ENCODE assay signal across 14 cellular contexts in genomic region chr6:43790031-43790430, GRCh38. TPM values are rescaled to one million over a fixed set of nuclear protein-coding genes. Genes with fewer than 3 reads are reported as not detected.
DNase-seq lines count a peak whose midpoint lies in the region; ATAC-seq, FAIRE-seq and TF ChIP-seq lines count a peak whose summit lies in the region.
"Had no signal": no experiment of that assay in that cellular context is flagged by ENCODE, and none has a peak within 500 bp of the region (broad histone marks: within the 10 kb centered on the region; RNA-seq: fewer than 3 reads in every experiment).

No MANE protein-coding gene starts in this region.

- H3K4me1 Mint-ChIP-seq in stimulated activated naive CD8-positive, alpha-beta T cell treated with anti-CD3 and anti-CD28 coated beads, Interleukin-15, amount 100 ng/mL, for 72 hours = no peaks in the 10 kb centered on the region

- in situ Hi-C loops in K562 (cut with MboI) = no loop called here
- in situ Hi-C loops in GM13976 (cut with MboI; ENCODE audit: low sequenced_read_pairs, unreplicated experiment) = no loop called here

- H2AFZ ChIP-seq in K562 (ENCODE audit: low read depth, low read length) = no peak overlapping the region

- POLR2A ChIA-PET in K562 (lab: Yijun Ruan, JAX) = interaction anchor here (0.6 to 2.1 kb wide), 8 partner anchors 10 to 562 kb away, joined by 3 to 10 read pairs (median 4); no protein-coding TSS in a partner anchor

- no peak overlapping the region for H3K4me3 Mint-ChIP-seq in stimulated activated naive CD8-positive, alpha-beta T cell treated with anti-CD3 and anti-CD28 coated beads, Interleukin-15, amount 100 ng/mL, for 72 hours

- no peak for TF ChIP-seq CTCF in HL-60 (IDR thresholded peaks at IDR 0.05; ENCODE audit: insufficient read depth, low read length)
- no peak for TF ChIP-seq CTCF in K562 (IDR thresholded peaks at IDR 0.05 in 2 of 3, conservative IDR thresholded peaks at IDR 0.05 in 1 of 3; ENCODE audit: insufficient read depth in 2 of 3, low read depth in 1 of 3, low read length in 3 of 3)
- TF ChIP-seq CTCF in kidney (IDR thresholded peaks at IDR 0.05; ENCODE audit: borderline replicate concordance, extremely low read depth, insufficient read depth) = no peak
- no peak for TF ChIP-seq CTCF in thyroid gland (IDR thresholded peaks at IDR 0.05)
- no peak for TF ChIP-seq CTCF in GM13976 (IDR thresholded peaks at IDR 0.05; ENCODE audit: borderline replicate concordance, control extremely low read depth, extremely low read depth, insufficient read depth, missing control alignments)

- H3K4me2 ChIP-seq in K562 (ENCODE audit: insufficient read depth, low read length) = no peak overlapping the region

- H3K27ac Mint-ChIP-seq in stimulated activated naive CD8-positive, alpha-beta T cell treated with anti-CD3 and anti-CD28 coated beads, Interleukin-15, amount 100 ng/mL, for 72 hours = no peak overlapping the region

- peak; percentile 90 to 96 for DNase-seq in HL-60 (ENCODE audit: low read depth in 1 of 2, low spot score in 1 of 2)
- peak in 1 of 4 experiments; percentile 18 for DNase-seq in K562 (ENCODE audit: extremely low read depth in 1 of 4, low spot score in 3 of 4)
- peak; percentile 22 for DNase-seq in kidney
- DNase-seq in thyroid gland = no peak
- no peak for DNase-seq in NCI-H524 treated with DMSO at 0.1 percent for 48 hours (lab: John Stamatoyannopoulos, UW)
- DNase-seq in stimulated activated naive CD8-positive, alpha-beta T cell treated with anti-CD3 and anti-CD28 coated beads, Interleukin-15, amount 100 ng/mL, for 72 hours = no peak
- DNase-seq in GM13976 (ENCODE audit: low spot score) = no peak
- DNase-seq in stimulated activated CD4-positive, alpha-beta T cell treated with anti-CD3 and anti-CD28 coated beads, Interleukin-4, amount 100 ng/mL, for 1 hour = no peak
- DNase-seq: activated CD4-positive, alpha-beta T cell treated with anti-CD3 and anti-CD28 coated beads for 48 hours; activated gamma-delta T cell; glutamatergic neuron; NCI-H1092 treated with DMSO at 0.1 percent for 48 hours; NCI-H774 had no signal

- ATAC-seq in K562 = no peak
- ATAC-seq in stimulated activated naive CD8-positive, alpha-beta T cell treated with anti-CD3 and anti-CD28 coated beads, Interleukin-15, amount 100 ng/mL, for 72 hours = no peak

- H3K9ac ChIP-seq in K562 (ENCODE audit: insufficient read depth in 1 of 2, low read depth in 2 of 2, low read length in 2 of 2) (no peak overlapping the region; a peak in 1 of 4 replicates), kidney (ENCODE audit: low read length in 2 of 2) (no peak overlapping the region)

- H3K36me3 ChIP-seq in K562 (ENCODE audit: control insufficient read depth, insufficient read depth, low read length) (peaks cover 12% of the 10 kb centered on the region; the same call in 2 of the 3 replicates), kidney (ENCODE audit: control insufficient read depth in 1 of 2, insufficient read depth in 2 of 2, low read length in 2 of 2) (peaks cover 4 to 5% of the 10 kb centered on the region in 2 donors), thyroid gland (peaks cover 9 to 11% of the 10 kb centered on the region in 2 donors)

- CTCF ChIA-PET in K562 (lab: Yijun Ruan, JAX; ENCODE audit: low intra/inter-chr PET ratio) = no interaction called here

- peaks cover 5% of the 10 kb centered on the region for H3K9me1 ChIP-seq in K562 (ENCODE audit: control insufficient read depth, insufficient read depth, low read length)

- intact Hi-C loops in K562 (cut with micrococcal nuclease) (no loop called here), kidney (cut with DNase I) (no loop called here), thyroid gland (cut with DNase I) (no loop called here)

- WGBS in K562 (ENCODE audit: insufficient coverage, low coverage, missing lambda C conversion rate) = 28% methylated on average over 5 of the region's 5 CpGs
- 47 to 59% methylated on average over 5 of the region's 5 CpGs for WGBS in thyroid gland, 2 donors

- H3K9me3 ChIP-seq in K562 (replicated peaks; ENCODE audit: control insufficient read depth, insufficient read depth, low read depth, low read length) (no peaks in the 10 kb centered on the region), kidney (ENCODE audit: control insufficient read depth in 1 of 2, low read length in 2 of 2) (no peaks in the 10 kb centered on the region), thyroid gland (no peaks in the 10 kb centered on the region)

- no peak for TF ChIP-seq RAD21 in K562 (CRISPR knock-in tag; conservative IDR thresholded peaks at IDR 0.05 in 1 of 2, IDR thresholded peaks at IDR 0.05 in 1 of 2)

- FAIRE-seq in K562 (lab: Jason Lieb, UNC) (no peak), kidney (lab: Jason Lieb, UNC) (no peak)
- FAIRE-seq: urothelium cell line had no signal

- TF ChIP-seq EP300 in K562 (IDR thresholded peaks at IDR 0.05; ENCODE audit: low read length) = no peak

- no TSS peak for BruUV-seq in K562 (replicated peaks; lab: Mats Ljungman, UMichigan)

- H3K79me2 ChIP-seq in K562 (ENCODE audit: control insufficient read depth, insufficient read depth, low read length) = no peaks in the 10 kb centered on the region

- H3K27ac ChIP-seq in HL-60 (replicated peaks) (peak overlapping the region; percentile 79), K562 (ENCODE audit: extremely low read depth, low read depth, low read length) (no peak overlapping the region), kidney (ENCODE audit: low read depth in 2 of 2, low read length in 2 of 2) (no peak overlapping the region), thyroid gland (peak overlapping the region; percentile 28 to 72 (median 71))

- H3K27me3 ChIP-seq in HL-60 (ENCODE audit: insufficient read depth, poor library complexity, severe bottlenecking) = no peaks in the 10 kb centered on the region
- H3K27me3 ChIP-seq in K562 (ENCODE audit: control insufficient read depth in 2 of 2, insufficient read depth in 2 of 2, low read length in 2 of 2) = no peaks in the 10 kb centered on the region
- H3K27me3 ChIP-seq in thyroid gland = no peaks in the 10 kb centered on the region

- no peaks in the 10 kb centered on the region for H3K27me3 Mint-ChIP-seq in stimulated activated naive CD8-positive, alpha-beta T cell treated with anti-CD3 and anti-CD28 coated beads, Interleukin-15, amount 100 ng/mL, for 72 hours

- TF ChIP-seq POLR2A in K562 (conservative IDR thresholded peaks at IDR 0.05) (no peak), thyroid gland (IDR thresholded peaks at IDR 0.05) (no peak)

- H3K9me3 Mint-ChIP-seq in stimulated activated naive CD8-positive, alpha-beta T cell treated with anti-CD3 and anti-CD28 coated beads, Interleukin-15, amount 100 ng/mL, for 72 hours = no peaks in the 10 kb centered on the region

- H4K20me1 ChIP-seq in K562 (replicated peaks; ENCODE audit: control insufficient read depth, insufficient read depth, low read length) = peaks cover 14% of the 10 kb centered on the region

- H3K4me1 ChIP-seq in K562 (replicated peaks in 1 of 2; ENCODE audit: control insufficient read depth in 2 of 2, insufficient read depth in 2 of 2, low read length in 2 of 2) (peaks cover 6 to 14% of the 10 kb centered on the region in 2 experiments; a peak in 3 of 5 replicates), kidney (ENCODE audit: control insufficient read depth in 1 of 2, insufficient read depth in 1 of 2, low read depth in 1 of 2, low read length in 2 of 2) (no peaks in the 10 kb centered on the region), thyroid gland (no peaks in the 10 kb centered on the region)

- H3K4me3 ChIP-seq in HL-60 (replicated peaks; ENCODE audit: insufficient read depth, low read length) (no peak overlapping the region), K562 (no peak overlapping the region), kidney (ENCODE audit: low read length in 2 of 2) (no peak overlapping the region), thyroid gland (replicated peaks in 1 of 3) (no peak overlapping the region)

TF ChIP-seq in K562, 482 proteins besides CTCF, POLR2A, EP300 and RAD21:
- TF ChIP-seq CHD4 (IDR thresholded peaks at IDR 0.05; ENCODE audit: insufficient read depth, insufficient replicate concordance, low read depth, low read length, poor library complexity, severe bottlenecking) (no peak), CEBPB (tag; IDR thresholded peaks at IDR 0.05) (peak; percentile 70), FOSL1 (tag; conservative IDR thresholded peaks at IDR 0.05) (no peak), CEBPG (CRISPR knock-in tag; IDR thresholded peaks at IDR 0.05) (peak; percentile 80), CEBPG (tag; conservative IDR thresholded peaks at IDR 0.05 in 1 of 2, IDR thresholded peaks at IDR 0.05 in 1 of 2) (peak in 1 of 2 experiments; percentile 61; a peak in 2 of 4 replicates), TCF15 (CRISPR knock-in tag; IDR thresholded peaks at IDR 0.05) (no peak), ZNF175 (CRISPR knock-in tag; IDR thresholded peaks at IDR 0.05; ENCODE audit: low read depth) (no peak), MBD2 (IDR thresholded peaks at IDR 0.05; ENCODE audit: borderline replicate concordance, low read depth) (no peak)
TF ChIP-seq in K562: peak in this region for 2.

RNA-seq across cellular contexts. Expression of gene VEGFA, which starts 20.0 kb away (rescaled TPM):
- total RNA-seq in K562 (2011; cell fraction: chromatin; rRNA removed; ENCODE audit: low replicate concordance) = 511 and 945 TPM in 2 replicates
- 536 and 553 TPM in 2 replicates for total RNA-seq in K562 (2011; cell fraction: nucleolus; rRNA removed)
- total RNA-seq in K562 (2011; cell fraction: nucleoplasm; rRNA removed) = 559 and 592 TPM in 2 replicates
- total RNA-seq in K562 (2014; rRNA removed) = 124 and 144 TPM in 2 replicates
- total RNA-seq in K562 (2014; rRNA removed; fragmentation: Illumina TruSeq; extraction: Trizol) = 66.5 and 70.7 TPM in 2 replicates
- total RNA-seq in K562 (2015; rRNA removed; fragmentation: Illumina TruSeq; extraction: Trizol) = 25.8 and 27.0 TPM in 2 replicates
- total RNA-seq in K562 (2021) = 131 and 159 TPM in 2 replicates
- polyA plus RNA-seq in K562 (2011; rRNA removed) = 271 and 467 TPM in 2 replicates
- 222 and 346 TPM in 2 replicates for polyA plus RNA-seq in K562 (2011; cell fraction: cytosol; rRNA removed)
- 1,880 and 1,961 TPM in 2 replicates for polyA plus RNA-seq in K562 (2011; cell fraction: nucleus; rRNA removed)
- polyA plus RNA-seq in K562 (2012) = 112 and 555 TPM in 2 replicates
- polyA plus RNA-seq in K562 (2014; fragmentation: Illumina TruSeq; extraction: Trizol) = 134 and 172 TPM in 2 replicates
- 10 to 100 TPM; 14.0 to 16.0 TPM for polyA plus RNA-seq in K562 (2014; fragmentation: Nextera tagmentation; extraction: Ambion mirVana)
- polyA plus RNA-seq in K562 (2014; rRNA removed) = 179 and 182 TPM in 2 replicates
- polyA minus RNA-seq in K562 (2011; rRNA and poly(A)+ RNA removed) = 359 and 374 TPM in 2 replicates
- 79.8 and 123 TPM in 2 replicates for polyA minus RNA-seq in K562 (2011; cell fraction: cytosol; rRNA and poly(A)+ RNA removed)
- 310 and 397 TPM in 2 replicates for polyA minus RNA-seq in K562 (2011; cell fraction: nucleus; rRNA and poly(A)+ RNA removed)
- 36.3 TPM for total RNA-seq in kidney
- polyA plus RNA-seq in kidney (ENCODE audit: insufficient read depth, low read depth, low replicate concordance) = 111 TPM
- total RNA-seq in thyroid gland = 1,000 to 10,000 TPM in 1 of 4 donors, 100 to 1,000 TPM in 3; 510 to 1,437 (median 630) TPM

Comparison
In these comparisons a context has a peak if more than half of its experiments do, and no peak if none do; other contexts are left out.
1. DNase-seq: peak in HL-60 (2 of 2) and kidney (single experiment); none in thyroid gland (0 of 2), NCI-H524 treated with DMSO at 0.1 percent for 48 hours (single experiment), stimulated activated naive CD8-positive, alpha-beta T cell treated with anti-CD3 and anti-CD28 coated beads, Interleukin-15, amount 100 ng/mL, for 72 hours (0 of 2), GM13976 (single experiment) and stimulated activated CD4-positive, alpha-beta T cell treated with anti-CD3 and anti-CD28 coated beads, Interleukin-4, amount 100 ng/mL, for 1 hour (single experiment).
2. H3K27ac ChIP-seq: peak in HL-60 (single experiment) and thyroid gland (3 of 3); none in K562 (single experiment) and kidney (0 of 2).